Comparison of ENCODE assay signal across 2 cellular contexts in genomic region chr10:84340632-84341537, GRCh38.
TF ChIP-seq lines count a peak whose summit lies in the region.

No MANE protein-coding gene starts in this region.

TF ChIP-seq in IMR-90, 13 proteins besides CTCF, POLR2A, EP300 and RAD21:
- no peak for TF ChIP-seq MXI1 (IDR thresholded peaks at IDR 0.05; ENCODE audit: borderline replicate concordance, low read depth, low read length)
- TF ChIP-seq NFE2L2 (IDR thresholded peaks at IDR 0.05; ENCODE audit: low read depth, low read length), result no peak
- TF ChIP-seq USF2 (IDR thresholded peaks at IDR 0.05; ENCODE audit: low read depth, low read length), result no peak
- no peak for TF ChIP-seq CEBPB (IDR thresholded peaks at IDR 0.05; ENCODE audit: low read depth, low read length)
- TF ChIP-seq RFX5 (IDR thresholded peaks at IDR 0.05; ENCODE audit: low read depth, low read length), result no peak
- no peak for TF ChIP-seq ELK1 (IDR thresholded peaks at IDR 0.05; ENCODE audit: borderline replicate concordance, low read depth, low read length)
- no peak for TF ChIP-seq BHLHE40 (IDR thresholded peaks at IDR 0.05; ENCODE audit: low read depth, low read length)

TF ChIP-seq in K562, 482 proteins besides CTCF, POLR2A, EP300 and RAD21:
- peak; percentile 29; the same call in 1 of the 2 replicates for TF ChIP-seq ZNF384 (IDR thresholded peaks at IDR 0.05; ENCODE audit: low read depth, low read length)
- no peak for TF ChIP-seq GATAD2A (IDR thresholded peaks at IDR 0.05)
